Comparison of ENCODE assay signal across 1 cellular context in genomic region chr4:336099-336892, GRCh38.
TF ChIP-seq lines count a peak whose summit lies in the region.

No MANE protein-coding gene starts in this region.

TF ChIP-seq in SK-N-SH treated with all-trans-retinoic acid at 6 μM for 48 hours, 23 proteins besides CTCF, POLR2A, EP300 and RAD21 (continued from another document):
- TF ChIP-seq CREB5 (CRISPR knock-in tag; IDR thresholded peaks at IDR 0.05; ENCODE audit: low read depth) (no peak), ZNF70 (CRISPR knock-in tag; IDR thresholded peaks at IDR 0.05) (no peak), POU6F1 (CRISPR knock-in tag; IDR thresholded peaks at IDR 0.05; ENCODE audit: borderline replicate concordance, low read depth) (no peak), ARNTL (CRISPR knock-in tag; IDR thresholded peaks at IDR 0.05; ENCODE audit: borderline replicate concordance, low read depth) (no peak), ZC3H10 (CRISPR knock-in tag; IDR thresholded peaks at IDR 0.05) (no peak), OSR1 (CRISPR knock-in tag; IDR thresholded peaks at IDR 0.05) (no peak), TCF4 (CRISPR knock-in tag; IDR thresholded peaks at IDR 0.05; ENCODE audit: borderline replicate concordance) (no peak), SNAI2 (CRISPR knock-in tag; IDR thresholded peaks at IDR 0.05) (no peak), BACH2 (CRISPR knock-in tag; IDR thresholded peaks at IDR 0.05; ENCODE audit: borderline replicate concordance) (no peak), ZNF565 (CRISPR knock-in tag; conservative IDR thresholded peaks at IDR 0.05; ENCODE audit: low read depth) (no peak)
